Comparison of ENCODE assay signal across 9 cellular contexts in genomic region chr1:161506336-161507223, GRCh38. TPM values are rescaled to one million over a fixed set of nuclear protein-coding genes. Genes with fewer than 3 reads are reported as not detected.
DNase-seq lines count a peak whose midpoint lies in the region; ATAC-seq, FAIRE-seq and TF ChIP-seq lines count a peak whose summit lies in the region.
"Had no signal": no experiment of that assay in that cellular context is flagged by ENCODE, and none has a peak within 500 bp of the region (broad histone marks: within the 10 kb centered on the region; RNA-seq: fewer than 3 reads in every experiment).

No MANE protein-coding gene starts in this region.

- H3K9me3 ChIP-seq in psoas muscle: no peaks in the 10 kb centered on the region

- no peaks in the 10 kb centered on the region for H3K36me3 ChIP-seq in psoas muscle (ENCODE audit: insufficient read depth in 1 of 2, low read depth in 1 of 2)

- FAIRE-seq in D721Med (lab: Jason Lieb, UNC): no peak

- intact Hi-C loops in psoas muscle (cut with DNase I): no loop called here

- peaks cover 4 to 50% (median 5%) of the 10 kb centered on the region in 3 donors for H3K27me3 ChIP-seq in psoas muscle (ENCODE audit: insufficient read depth in 3 of 3, low read length in 2 of 3)

- H3K27ac ChIP-seq in psoas muscle: no peak overlapping the region

- H3K4me1 ChIP-seq in psoas muscle: no peaks in the 10 kb centered on the region

- DNase-seq in GM03348 (ENCODE audit: low spot score): peak; percentile 36
- DNase-seq in fibroblast of villous mesenchyme (ENCODE audit: low read depth): peak; percentile 51
- no peak for DNase-seq in psoas muscle
- no peak for DNase-seq in activated CD8-positive, alpha-beta memory T cell treated with anti-CD3 and anti-CD28 coated beads, Interleukin-2, amount 50 U/mL, for 4 hours
- no peak for DNase-seq in D721Med (ENCODE audit: insufficient read length, low spot score)
- DNase-seq in A172 (ENCODE audit: low spot score): no peak

- peak in 3 of 4 donors; percentile 17 to 43 (median 24) for ATAC-seq in psoas muscle
- ATAC-seq in GM18868 (IDR thresholded peaks at IDR 0.05; ENCODE audit: unreplicated experiment): no peak

- 38 to 51% (median 40%) methylated on average over 12 to 15 of the region's 15 CpGs for WGBS in psoas muscle, 3 donors

- TF ChIP-seq CTCF in fibroblast of villous mesenchyme (IDR thresholded peaks at IDR 0.05; ENCODE audit: insufficient read depth, low read depth, low read length) (no peak), psoas muscle (IDR thresholded peaks at IDR 0.05) (no peak), D721Med (IDR thresholded peaks at IDR 0.05; ENCODE audit: insufficient read depth, missing control alignments) (no peak)

- H3K4me3 ChIP-seq in fibroblast of villous mesenchyme (ENCODE audit: low read depth, low read length) (no peak overlapping the region), psoas muscle (peak overlapping the region; percentile 46)

TF ChIP-seq in PFSK-1, 5 proteins besides CTCF, POLR2A, EP300 and RAD21:
- TF ChIP-seq, protein P1, sequence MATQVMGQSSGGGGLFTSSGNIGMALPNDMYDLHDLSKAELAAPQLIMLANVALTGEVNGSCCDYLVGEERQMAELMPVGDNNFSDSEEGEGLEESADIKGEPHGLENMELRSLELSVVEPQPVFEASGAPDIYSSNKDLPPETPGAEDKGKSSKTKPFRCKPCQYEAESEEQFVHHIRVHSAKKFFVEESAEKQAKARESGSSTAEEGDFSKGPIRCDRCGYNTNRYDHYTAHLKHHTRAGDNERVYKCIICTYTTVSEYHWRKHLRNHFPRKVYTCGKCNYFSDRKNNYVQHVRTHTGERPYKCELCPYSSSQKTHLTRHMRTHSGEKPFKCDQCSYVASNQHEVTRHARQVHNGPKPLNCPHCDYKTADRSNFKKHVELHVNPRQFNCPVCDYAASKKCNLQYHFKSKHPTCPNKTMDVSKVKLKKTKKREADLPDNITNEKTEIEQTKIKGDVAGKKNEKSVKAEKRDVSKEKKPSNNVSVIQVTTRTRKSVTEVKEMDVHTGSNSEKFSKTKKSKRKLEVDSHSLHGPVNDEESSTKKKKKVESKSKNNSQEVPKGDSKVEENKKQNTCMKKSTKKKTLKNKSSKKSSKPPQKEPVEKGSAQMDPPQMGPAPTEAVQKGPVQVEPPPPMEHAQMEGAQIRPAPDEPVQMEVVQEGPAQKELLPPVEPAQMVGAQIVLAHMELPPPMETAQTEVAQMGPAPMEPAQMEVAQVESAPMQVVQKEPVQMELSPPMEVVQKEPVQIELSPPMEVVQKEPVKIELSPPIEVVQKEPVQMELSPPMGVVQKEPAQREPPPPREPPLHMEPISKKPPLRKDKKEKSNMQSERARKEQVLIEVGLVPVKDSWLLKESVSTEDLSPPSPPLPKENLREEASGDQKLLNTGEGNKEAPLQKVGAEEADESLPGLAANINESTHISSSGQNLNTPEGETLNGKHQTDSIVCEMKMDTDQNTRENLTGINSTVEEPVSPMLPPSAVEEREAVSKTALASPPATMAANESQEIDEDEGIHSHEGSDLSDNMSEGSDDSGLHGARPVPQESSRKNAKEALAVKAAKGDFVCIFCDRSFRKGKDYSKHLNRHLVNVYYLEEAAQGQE (IDR thresholded peaks at IDR 0.05; ENCODE audit: insufficient read depth in 1 of 2, low read depth in 2 of 2, low read length in 2 of 2): 0 out of 4 replicates have a peak, but pooled peaks of 1 of the 2 experiments have one; percentile 4
- TF ChIP-seq FOXP2 (optimal IDR thresholded peaks at IDR 0.05; ENCODE audit: borderline replicate concordance, extremely low read depth, extremely low read length, insufficient read depth) (peak; percentile 92), SIN3A (IDR thresholded peaks at IDR 0.05; ENCODE audit: borderline replicate concordance, insufficient read depth, low read length) (no peak)

RNA-seq across cellular contexts. Expression of gene FCGR2A, which starts 1.3 kb away (rescaled TPM):
- polyA plus RNA-seq in PFSK-1 (2012; ENCODE audit: insufficient read length, low read depth): 3.8 TPM
- total RNA-seq in fibroblast of villous mesenchyme: under 0.01 TPM in 2 replicates
- total RNA-seq in psoas muscle: 10 to 100 TPM in 1 of 4 donors, 1 to 10 TPM in 3; 6.6 to 11.6 (median 7.3) TPM
- polyA plus RNA-seq in psoas muscle: 1 to 10 TPM; 1.1 to 2.5 (median 1.2) TPM
- total RNA-seq in A172 (2014; rRNA removed; shearing (Covaris generic)): 0.40 and 0.98 TPM in 2 replicates
- total RNA-seq: neural crest cell had no signal

RNA-seq across cellular contexts. Expression of gene HSPA6, which starts 17.8 kb away (rescaled TPM):
- 4.3 TPM for polyA plus RNA-seq in PFSK-1 (2012; ENCODE audit: insufficient read length, low read depth)
- total RNA-seq in fibroblast of villous mesenchyme: under 0.01 TPM in 2 replicates
- 10 to 100 TPM in 1 of 4 donors, 1 to 10 TPM in 2, under 1 TPM in 1; 0.49 to 37.7 (median 5.7) TPM for total RNA-seq in psoas muscle
- under 1 TPM; 0.32 to 0.98 (median 0.85) TPM for polyA plus RNA-seq in psoas muscle
- total RNA-seq in A172 (2014; rRNA removed; shearing (Covaris generic)): 1.2 and 1.7 TPM in 2 replicates
- total RNA-seq: neural crest cell had no signal

RNA-seq across cellular contexts. Expression of gene FCGR3A, which starts 43.0 kb away (rescaled TPM):
- not detected for polyA plus RNA-seq in PFSK-1 (2012; ENCODE audit: insufficient read length, low read depth)
- not detected in 2 replicates for total RNA-seq in fibroblast of villous mesenchyme
- 10 to 100 TPM in 1 of 4 donors, 1 to 10 TPM in 3; 1.8 to 11.4 (median 8.1) TPM for total RNA-seq in psoas muscle
- polyA plus RNA-seq in psoas muscle: 1 to 10 TPM; 1.8 to 4.7 (median 2.1) TPM
- not detected in 2 replicates for total RNA-seq in A172 (2014; rRNA removed; shearing (Covaris generic))
- total RNA-seq: neural crest cell had no signal

Comparison
In these comparisons a context has a peak if more than half of its experiments do, and no peak if none do; other contexts are left out.
1. DNase-seq: peak in GM03348 (single experiment) and fibroblast of villous mesenchyme (single experiment); none in psoas muscle (0 of 2), activated CD8-positive, alpha-beta memory T cell treated with anti-CD3 and anti-CD28 coated beads, Interleukin-2, amount 50 U/mL, for 4 hours (single experiment), D721Med (single experiment) and A172 (single experiment).